Comparison of ENCODE assay signal across 9 cellular contexts in genomic region chr2:69305712-69306611, GRCh38.
DNase-seq lines count a peak whose midpoint lies in the region; ATAC-seq and TF ChIP-seq lines count a peak whose summit lies in the region.
"Had no signal": no experiment of that assay in that cellular context is flagged by ENCODE, and none has a peak within 500 bp of the region (broad histone marks: within the 10 kb centered on the region; RNA-seq: fewer than 3 reads in every experiment).

No MANE protein-coding gene starts in this region.

- in situ Hi-C loops in G401 (cut with HindIII; ENCODE audit: low sequenced_read_pairs) = no loop called here

- H3K36me3 ChIP-seq in SK-N-SH (replicated peaks in 1 of 2; ENCODE audit: control insufficient read depth in 1 of 2, insufficient read depth in 2 of 2, low read length in 1 of 2) (no peaks in the 10 kb centered on the region), heart left ventricle (no peaks in the 10 kb centered on the region)

- no peaks in the 10 kb centered on the region for H4K20me1 ChIP-seq in SK-N-SH (ENCODE audit: insufficient read depth)

- CTCF ChIA-PET in SK-N-SH (lab: Yijun Ruan, JAX) = interaction anchor here (0.6 to 6.3 kb wide), 68 partner anchors 7 to 784 kb away, joined by 3 to 107 read pairs (median 4); partner anchors contain the start of gene ANTXR1

- TF ChIP-seq POLR2A in heart left ventricle (IDR thresholded peaks at IDR 0.05) = no peak

- peak overlapping the region; percentile 86 for H3K4me2 ChIP-seq in SK-N-SH

- TF ChIP-seq CTCF in SK-N-SH (IDR thresholded peaks at IDR 0.05) (no peak), heart left ventricle (IDR thresholded peaks at IDR 0.05) (no peak), retinal pigment epithelial cell (conservative IDR thresholded peaks at IDR 0.05; ENCODE audit: low read depth, low read length) (no peak)

- 71% methylated on average over 11 of the region's 32 CpGs for WGBS in SK-N-SH (ENCODE audit: low lambda C conversion rate)
- WGBS in heart left ventricle, 4 donors = 36 to 48% (median 39%) methylated on average over 18 to 32 of the region's 32 CpGs

- no peak for TF ChIP-seq EP300 in SK-N-SH (IDR thresholded peaks at IDR 0.05; ENCODE audit: borderline replicate concordance in 1 of 2, low read depth in 1 of 2, low read length in 1 of 2)

- peak; percentile 8 for DNase-seq in G401 (ENCODE audit: low spot score)
- DNase-seq in SK-N-SH = peak; percentile 69
- peak; percentile 48 to 70 (median 55) for DNase-seq in heart left ventricle
- no peak for DNase-seq in retinal pigment epithelial cell (ENCODE audit: low read depth)
- DNase-seq in pons (ENCODE audit: low spot score) = no peak
- DNase-seq in T1000 (lab: John Stamatoyannopoulos, UW) = no peak
- DNase-seq: NCI-H446 had no signal

- H3K9me3 ChIP-seq in SK-N-SH (no peaks in the 10 kb centered on the region), heart left ventricle (peaks cover 0 to 9% (median 1%) of the 10 kb centered on the region in 12 donors)

- TF ChIP-seq RAD21 in SK-N-SH (IDR thresholded peaks at IDR 0.05; ENCODE audit: low read length) = no peak

- intact Hi-C loops in heart left ventricle (cut with DNase I) = loop anchor here (2.0 to 10.0 kb wide), 10 partner anchors 84 to 364 kb away; partner anchors contain the start of gene ANTXR1 (in 5 of the 10)

- H2AFZ ChIP-seq in SK-N-SH (ENCODE audit: low read depth) = peak overlapping the region; percentile 82

- no peaks in the 10 kb centered on the region for H3K9me2 ChIP-seq in SK-N-SH

- H3K4me1 ChIP-seq in SK-N-SH (ENCODE audit: control insufficient read depth in 1 of 2, insufficient read depth in 2 of 2, low read depth in 1 of 2, low read length in 1 of 2) (peaks cover 0 to 16% of the 10 kb centered on the region in 2 experiments; a peak in 1 of 4 replicates), heart left ventricle (peaks cover 0 to 50% (median 30%) of the 10 kb centered on the region in 12 donors)

- H3K4me3 ChIP-seq in SK-N-SH (ENCODE audit: low read depth in 2 of 2, low read length in 1 of 2) (peak overlapping the region in 1 of 2 experiments; percentile 59; a peak in 3 of 4 replicates), heart left ventricle (peak overlapping the region; percentile 31 to 76 (median 62)), retinal pigment epithelial cell (ENCODE audit: low read length) (peak overlapping the region; percentile 62)

- peaks cover 2% of the 10 kb centered on the region for H3F3A ChIP-seq in SK-N-SH (replicated peaks; ENCODE audit: insufficient read depth)

- POLR2A ChIA-PET in SK-N-SH (lab: Yijun Ruan, JAX) = interaction anchor here (1.4 to 1.8 kb wide), 2 partner anchors 293 to 363 kb away, joined by 4 to 6 read pairs; partner anchors contain the start of gene ANTXR1

- no peaks in the 10 kb centered on the region for H3K27me3 ChIP-seq in SK-N-SH (ENCODE audit: insufficient read depth)
- peaks cover 0 to 23% (median 0%) of the 10 kb centered on the region in 9 donors for H3K27me3 ChIP-seq in heart left ventricle

- H3K27ac ChIP-seq in SK-N-SH (ENCODE audit: low read depth in 2 of 2, low read length in 1 of 2) (0 out of 4 replicates have a peak overlapping the region, but pooled peaks of 1 of the 2 experiments have one; percentile 38), heart left ventricle (peak overlapping the region; percentile 44 to 88 (median 78))

- H3K9ac ChIP-seq in SK-N-SH = peak overlapping the region; percentile 69

- no peaks in the 10 kb centered on the region for H3K79me2 ChIP-seq in SK-N-SH (ENCODE audit: insufficient read depth)

- ATAC-seq in heart left ventricle (peak in 3 of 4 donors; percentile 29 to 58 (median 52)), GM21825 (IDR thresholded peaks at IDR 0.05; ENCODE audit: unreplicated experiment) (no peak), GM18858 (IDR thresholded peaks at IDR 0.05; ENCODE audit: unreplicated experiment) (no peak)

TF ChIP-seq in SK-N-SH, 30 proteins besides CTCF, POLR2A, EP300 and RAD21:
- TF ChIP-seq YY1 (IDR thresholded peaks at IDR 0.05; ENCODE audit: low read depth) (no peak), RXRA (IDR thresholded peaks at IDR 0.05; ENCODE audit: borderline replicate concordance, low read depth) (no peak), MXI1 (IDR thresholded peaks at IDR 0.05; ENCODE audit: low read depth, low read length) (no peak), USF1 (IDR thresholded peaks at IDR 0.05; ENCODE audit: borderline replicate concordance, low read depth) (no peak), TAF1 (IDR thresholded peaks at IDR 0.05; ENCODE audit: borderline replicate concordance, low read depth, low read length) (no peak), NFIC (IDR thresholded peaks at IDR 0.05; ENCODE audit: borderline replicate concordance) (0 out of 2 replicates have a peak, but pooled peaks have one; percentile 10), REST (IDR thresholded peaks at IDR 0.05; ENCODE audit: low read depth, low read length) (no peak), RCOR1 (IDR thresholded peaks at IDR 0.05; ENCODE audit: low read length) (no peak)

Comparison
In these comparisons a context has a peak if more than half of its experiments do, and no peak if none do; other contexts are left out.
1. DNase-seq: peak in G401 (single experiment), SK-N-SH (single experiment) and heart left ventricle (5 of 5); none in retinal pigment epithelial cell (single experiment), pons (single experiment) and T1000 (single experiment).
2. ATAC-seq: peak in heart left ventricle (3 of 4); none in GM21825 (single experiment) and GM18858 (single experiment).